8 cellular contexts compared by ENCODE assay signal in the genomic region with DNA sequence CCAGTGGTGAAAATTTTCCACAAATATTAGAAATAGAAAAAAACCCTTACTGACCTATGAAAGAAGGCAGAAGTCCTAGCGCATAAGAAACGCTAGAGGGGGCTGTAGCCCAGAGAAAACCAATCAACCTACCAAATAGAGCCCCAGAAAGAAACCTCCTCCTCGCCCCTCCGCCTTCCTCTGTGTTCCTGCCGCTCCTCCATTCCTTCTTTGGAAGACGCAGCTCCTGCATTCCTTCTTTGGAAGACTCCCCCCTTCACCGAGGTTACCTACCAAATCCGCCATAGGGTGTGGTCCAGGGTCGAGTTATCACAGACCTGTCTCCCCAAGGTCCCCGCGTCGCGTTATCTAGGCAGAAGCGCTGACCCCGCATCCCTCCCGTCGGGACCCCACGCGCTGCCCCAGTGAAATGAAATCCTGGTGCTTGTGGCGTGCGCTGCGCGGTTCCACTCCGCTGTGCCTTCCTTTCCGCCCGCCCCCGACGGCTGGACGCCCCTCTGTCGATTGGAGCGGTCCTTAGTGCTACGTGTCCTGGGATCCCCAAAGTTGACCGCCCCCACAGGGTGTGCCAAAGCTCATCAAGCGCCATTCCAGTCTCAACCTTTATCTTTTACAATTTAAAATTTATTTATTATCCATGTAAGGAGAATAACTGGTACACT. TPM values are rescaled to one million over a fixed set of nuclear protein-coding genes. Genes with fewer than 3 reads are reported as not detected.
A peak's percentile ranks its signal among the peaks of the same experiment; 100 is the strongest.
DNase-seq lines count a peak whose midpoint lies in the region; FAIRE-seq and TF ChIP-seq lines count a peak whose summit lies in the region.

No MANE protein-coding gene starts in this region.

- peaks cover 4% of the 10 kb centered on the region for H3K4me1 Mint-ChIP-seq in activated CD4-positive, alpha-beta memory T cell treated with anti-CD3 and anti-CD28 coated beads for 36 hours (ENCODE audit: low read depth)

- DNase-seq in AG04449 (ENCODE audit: low read depth, low spot score) (peak; percentile 17), GM19239 (ENCODE audit: insufficient read length, low spot score) (peak; percentile 34), NCI-H446 treated with DMSO at 0.1 percent for 48 hours (lab: John Stamatoyannopoulos, UW) (peak; percentile 26), medulla oblongata (ENCODE audit: extremely low spot score) (peak; percentile 71), T1000 (lab: John Stamatoyannopoulos, UW) (no peak)
- DNase-seq in activated CD4-positive, alpha-beta memory T cell treated with anti-CD3 and anti-CD28 coated beads for 36 hours, result peak; percentile 63
- DNase-seq in effector memory CD4-positive, alpha-beta T cell, result peak; percentile 14 to 46 (median 17)
- peak; percentile 23 for DNase-seq in stimulated activated CD8-positive, alpha-beta memory T cell treated with anti-CD3 and anti-CD28 coated beads, Interleukin-12 subunit alpha, Interleukin-12 subunit beta, amount 100 ng/mL, for 1 hour (ENCODE audit: low read depth)

- peak; percentile 47 for TF ChIP-seq CTCF in AG04449 (IDR thresholded peaks at IDR 0.05; ENCODE audit: insufficient read depth, low read length, missing control alignments)

- POLR2A ChIA-PET in AG04449 (lab: Yijun Ruan, JAX), result no interaction called here
- POLR2A ChIA-PET in activated CD4-positive, alpha-beta memory T cell treated with anti-CD3 and anti-CD28 coated beads for 36 hours (lab: Charles Lee), result no interaction called here

- intact Hi-C loops in activated CD4-positive, alpha-beta memory T cell treated with anti-CD3 and anti-CD28 coated beads for 36 hours (cut with micrococcal nuclease), result loop anchor here (1.0 to 5.0 kb wide), 2 partner anchors 39 to 94 kb away; no protein-coding TSS in a partner anchor

- no peaks in the 10 kb centered on the region for H3K36me3 ChIP-seq in effector memory CD4-positive, alpha-beta T cell (ENCODE audit: control insufficient read depth, insufficient read depth, low read length)

- no peaks in the 10 kb centered on the region for H3K36me3 Mint-ChIP-seq in activated CD4-positive, alpha-beta memory T cell treated with anti-CD3 and anti-CD28 coated beads for 36 hours

- H3K27ac ChIP-seq in effector memory CD4-positive, alpha-beta T cell (ENCODE audit: insufficient read depth, low read length, poor library complexity, severe bottlenecking), result no peak overlapping the region

- H3K27me3 ChIP-seq in effector memory CD4-positive, alpha-beta T cell (replicated peaks; ENCODE audit: control insufficient read depth, insufficient read depth, low read length, poor library complexity, severe bottlenecking), result peaks cover 27% of the 10 kb centered on the region

- peaks cover 3% of the 10 kb centered on the region for H3K9me3 Mint-ChIP-seq in activated CD4-positive, alpha-beta memory T cell treated with anti-CD3 and anti-CD28 coated beads for 36 hours

- H3K27me3 Mint-ChIP-seq in activated CD4-positive, alpha-beta memory T cell treated with anti-CD3 and anti-CD28 coated beads for 36 hours, result peaks cover 46% of the 10 kb centered on the region

- peak overlapping the region; percentile 57 for H3K4me3 ChIP-seq in AG04449 (ENCODE audit: low read depth, low read length)
- peak overlapping the region; percentile 31 for H3K4me3 ChIP-seq in effector memory CD4-positive, alpha-beta T cell (ENCODE audit: insufficient read depth, low read depth, low read length, poor library complexity, severe bottlenecking)

- H3K4me1 ChIP-seq in effector memory CD4-positive, alpha-beta T cell (ENCODE audit: control insufficient read depth, insufficient read depth, low read length, poor library complexity, severe bottlenecking), result peaks cover 7% of the 10 kb centered on the region

- no peaks in the 10 kb centered on the region for H3K9me3 ChIP-seq in effector memory CD4-positive, alpha-beta T cell (ENCODE audit: control insufficient read depth, low read length)

- H3K27ac Mint-ChIP-seq in activated CD4-positive, alpha-beta memory T cell treated with anti-CD3 and anti-CD28 coated beads for 36 hours, result no peak overlapping the region

- FAIRE-seq in GM19239 (lab: Jason Lieb, UNC), result peak; percentile 52

- H3K4me3 Mint-ChIP-seq in activated CD4-positive, alpha-beta memory T cell treated with anti-CD3 and anti-CD28 coated beads for 36 hours, result peak overlapping the region; percentile 63

- CTCF ChIA-PET in AG04449 (lab: Yijun Ruan, JAX), result interaction anchor here (0.8 to 3.6 kb wide), 29 partner anchors 10 to 185 kb away, joined by 3 to 34 read pairs (median 5); a partner anchor contains a TSS
- CTCF ChIA-PET in activated CD4-positive, alpha-beta memory T cell treated with anti-CD3 and anti-CD28 coated beads for 36 hours (lab: Charles Lee), result interaction anchor here (0.9 to 3.7 kb wide), 12 partner anchors 10 to 662 kb away, joined by 3 to 29 read pairs (median 5); no protein-coding TSS in a partner anchor

RNA-seq across cellular contexts. Expression of a gene that starts 12.9 kb away (rescaled TPM):
- 10 to 100 TPM; 34.6 to 38.3 TPM for total RNA-seq in activated CD4-positive, alpha-beta memory T cell treated with anti-CD3 and anti-CD28 coated beads for 36 hours

RNA-seq across cellular contexts. Expression of a gene that starts 31.1 kb away (rescaled TPM):
- 10 to 100 TPM; 13.7 to 15.6 TPM for total RNA-seq in activated CD4-positive, alpha-beta memory T cell treated with anti-CD3 and anti-CD28 coated beads for 36 hours
